In genomic region chr9:2615532-2615931, GRCh38 we compare ENCODE assay signal across 33 cellular contexts.
"Had no signal": no experiment of that assay in that cellular context is flagged by ENCODE, and none has a peak within 500 bp of the region (broad histone marks: within the 10 kb centered on the region; RNA-seq: fewer than 3 reads in every experiment).

No MANE protein-coding gene starts in this region.

- FAIRE-seq: bronchial epithelial cell, TTC549 had no signal

- H3K27me3 ChIP-seq: adrenal gland, ascending aorta had no signal

- H3K27ac ChIP-seq: adrenal gland, ascending aorta, cardiac muscle cell, VCaP had no signal

- H3K36me3 ChIP-seq: adrenal gland, ascending aorta, cardiac muscle cell had no signal

- H3K4me3 ChIP-seq: adrenal gland, ascending aorta, cardiac muscle cell had no signal

- H3K9me3 ChIP-seq: adrenal gland, ascending aorta had no signal

- DNase-seq: activated B cell treated with CpG ODN at 0.5 μM for 24 hours; activated CD4-positive, alpha-beta memory T cell treated with anti-CD3 and anti-CD28 coated beads for 36 hours; activated CD4-positive, alpha-beta T cell treated with anti-CD3 and anti-CD28 coated beads for 4 hours; activated CD4-positive, alpha-beta T cell treated with anti-CD3 and anti-CD28 coated beads, Interleukin-2, amount 10 ng/mL, durations not matched to agents 24 days and 14 days; activated CD4-positive, alpha-beta T cell treated with anti-CD3 and anti-CD28 coated beads, Interleukin-2, amount 50 U/mL, for 1 hour; activated CD4-positive, alpha-beta T cell treated with anti-CD3 and anti-CD28 coated beads, Interleukin-2, amount 50 U/mL, for 4 hours; activated CD4-positive, CD25-positive, alpha-beta regulatory T cell treated with anti-CD3 and anti-CD28 coated beads, Interleukin-2, amount 50 U/mL, for 72 hours; activated CD8-positive, alpha-beta memory T cell treated with anti-CD3 and anti-CD28 coated beads, Interleukin-2, amount 50 U/mL, for 4 hours; activated CD8-positive, alpha-beta T cell treated with anti-CD3 and anti-CD28 coated beads for 36 hours; activated effector memory CD4-positive, alpha-beta T cell treated with anti-CD3 and anti-CD28 coated beads, Interleukin-2, amount 50 U/mL, for 16 hours; activated gamma-delta T cell treated with Interleukin-2 at 50 U/mL for 16 hours; activated naive CD4-positive, alpha-beta T cell; activated naive CD4-positive, alpha-beta T cell treated with anti-CD3 and anti-CD28 coated beads for 36 hours; activated naive CD4-positive, alpha-beta T cell treated with anti-CD3 and anti-CD28 coated beads, Interleukin-2, amount 50 U/mL, for 16 hours; activated naive CD8-positive, alpha-beta T cell treated with anti-CD3 and anti-CD28 coated beads for 36 hours; activated T-cell treated with anti-CD3 and anti-CD28 coated beads for 4 hours; activated T-cell treated with anti-CD3 and anti-CD28 coated beads, Interleukin-2, amount 50 U/mL, for 1 hour; activated T-cell treated with anti-CD3 and anti-CD28 coated beads, Interleukin-2, amount 50 U/mL, for 4 hours; activated T-cell treated with anti-CD3 and anti-CD28 coated beads, Interleukin-2, amount 50 U/mL, for 72 hours; adrenal gland; amniotic stem cell; caudate nucleus; cerebellar nuclear complex; T-helper 1 cell; T-helper 2 cell; T-helper 9 cell had no signal

- ATAC-seq: activated CD8-positive, alpha-beta T cell treated with anti-CD3 and anti-CD28 coated beads for 36 hours; activated naive CD4-positive, alpha-beta T cell treated with anti-CD3 and anti-CD28 coated beads, Interleukin-2, amount 50 U/mL, for 72 hours; activated T-cell treated with anti-CD3 and anti-CD28 coated beads, Interleukin-2, amount 50 U/mL, for 4 hours; activated T-cell treated with anti-CD3 and anti-CD28 coated beads, Interleukin-2, amount 50 U/mL, for 72 hours; activated T-helper 17 cell treated with anti-CD3 and anti-CD28 coated beads, Interleukin-2, amount 50 U/mL, for 72 hours had no signal

- H3K4me1 ChIP-seq: adrenal gland, ascending aorta had no signal
